10 cellular contexts compared by ENCODE assay signal in the genomic region with DNA sequence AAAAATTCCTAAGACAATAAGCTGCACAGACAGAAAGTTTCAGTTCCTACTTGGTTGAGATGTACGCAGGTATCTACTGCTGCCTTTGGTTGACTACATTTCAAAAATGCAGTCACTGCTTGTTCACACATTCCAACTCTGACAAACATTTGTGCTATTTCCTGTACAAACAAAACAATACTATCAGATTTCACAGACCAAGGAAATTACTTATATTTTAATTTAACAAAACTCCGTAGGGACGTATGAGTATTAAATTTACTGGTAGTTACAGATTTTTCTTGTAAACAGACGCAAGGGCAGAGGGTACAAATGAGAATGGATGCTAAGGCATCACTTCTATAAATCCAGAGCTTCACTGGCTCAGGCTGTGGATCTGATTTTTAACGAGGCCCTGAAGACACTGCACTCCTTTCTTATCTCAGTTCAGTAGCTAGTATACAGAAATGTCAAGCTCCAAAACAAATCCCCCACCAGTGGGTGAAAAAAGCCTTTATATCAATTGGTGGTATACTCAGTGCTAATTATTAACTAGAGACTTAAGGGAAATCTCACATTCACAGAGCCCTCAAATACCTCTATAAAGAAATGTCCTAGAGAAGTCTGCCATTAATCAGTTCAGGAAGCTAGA. TPM values are rescaled to one million over a fixed set of nuclear protein-coding genes. Genes with fewer than 3 reads are reported as not detected.
A peak's percentile ranks its signal among the peaks of the same experiment; 100 is the strongest.
DNase-seq lines count a peak whose midpoint lies in the region; ATAC-seq and TF ChIP-seq lines count a peak whose summit lies in the region.
"Had no signal": no experiment of that assay in that cellular context is flagged by ENCODE, and none has a peak within 500 bp of the region (broad histone marks: within the 10 kb centered on the region; RNA-seq: fewer than 3 reads in every experiment).

No MANE protein-coding gene starts in this region.

- no peak overlapping the region for H3K27ac Mint-ChIP-seq in neural progenitor cell
- H3K27ac Mint-ChIP-seq: CD14-positive monocyte had no signal

- H3K27ac ChIP-seq in neural progenitor cell (no peak overlapping the region), dorsolateral prefrontal cortex (peak overlapping the region in 1 of 59 donors; percentile 9)

- no peaks in the 10 kb centered on the region for H3K27me3 Mint-ChIP-seq in neural progenitor cell (ENCODE audit: insufficient read depth, low read depth)

- intact Hi-C loops in dorsolateral prefrontal cortex (cut with DNase I): no loop called here

- H2AFZ ChIP-seq in neural progenitor cell (replicated peaks): no peak overlapping the region

- peaks cover 29% of the 10 kb centered on the region for H3K36me3 Mint-ChIP-seq in neural progenitor cell

- no peak overlapping the region for H3K9ac ChIP-seq in neural progenitor cell

- H3K4me1 Mint-ChIP-seq in neural progenitor cell: no peaks in the 10 kb centered on the region
- H3K4me1 Mint-ChIP-seq: CD14-positive monocyte had no signal

- no peak for TF ChIP-seq CTCF in epithelial cell of esophagus (IDR thresholded peaks at IDR 0.05; ENCODE audit: insufficient read depth, low read depth, low read length, missing control alignments)
- TF ChIP-seq CTCF in neural progenitor cell (IDR thresholded peaks at IDR 0.05): no peak
- TF ChIP-seq CTCF in dorsolateral prefrontal cortex (IDR thresholded peaks at IDR 0.05 in 54 of 56, conservative IDR thresholded peaks at IDR 0.05 in 2 of 56; ENCODE audit: low read depth in 1 of 56, partially characterized antibody in 56 of 56): no peak

- H3K4me3 ChIP-seq in epithelial cell of esophagus (ENCODE audit: low read length): peak overlapping the region; percentile 4
- H3K4me3 ChIP-seq in neural progenitor cell: no peak overlapping the region
- no peak overlapping the region for H3K4me3 ChIP-seq in dorsolateral prefrontal cortex

- no peaks in the 10 kb centered on the region for H3K4me1 ChIP-seq in neural progenitor cell

- peaks cover 28% of the 10 kb centered on the region for H3K36me3 ChIP-seq in neural progenitor cell

- no peaks in the 10 kb centered on the region for H3F3A ChIP-seq in neural progenitor cell (ENCODE audit: low read depth)

- H3K4me2 ChIP-seq in neural progenitor cell: no peak overlapping the region

- ATAC-seq in GM19455 (IDR thresholded peaks at IDR 0.05; ENCODE audit: unreplicated experiment): peak; percentile 85

- no peaks in the 10 kb centered on the region for H3K27me3 ChIP-seq in neural progenitor cell
- H3K27me3 ChIP-seq in dorsolateral prefrontal cortex: no peaks in the 10 kb centered on the region

- no peaks in the 10 kb centered on the region for H4K20me1 ChIP-seq in neural progenitor cell (ENCODE audit: low read depth)

- peaks cover 2% of the 10 kb centered on the region for H3K9me3 ChIP-seq in neural progenitor cell (ENCODE audit: low read depth)

- H3K4me3 Mint-ChIP-seq in neural progenitor cell: no peak overlapping the region
- H3K4me3 Mint-ChIP-seq: CD14-positive monocyte had no signal

- peaks cover 9% of the 10 kb centered on the region for H3K9me3 Mint-ChIP-seq in neural progenitor cell

- H3K79me2 ChIP-seq in neural progenitor cell (ENCODE audit: low read depth): no peaks in the 10 kb centered on the region

- DNase-seq in A172 (ENCODE audit: low spot score) (peak; percentile 71), HT-29 (ENCODE audit: low spot score) (peak; percentile 43), epithelial cell of esophagus (ENCODE audit: low read depth) (peak; percentile 83), NCI-H526 (lab: John Stamatoyannopoulos, UW) (no peak), NCI-H2171 (lab: John Stamatoyannopoulos, UW) (no peak), neural progenitor cell (ENCODE audit: low spot score) (no peak), dorsolateral prefrontal cortex (no peak)
- DNase-seq: NCI-H1417 treated with DMSO at 0.1 percent for 48 hours had no signal

RNA-seq across cellular contexts. Expression of a gene that starts 31.7 kb away (rescaled TPM):
- total RNA-seq in A172 (2014; rRNA removed; shearing (Covaris generic)): 4.2 and 10.6 TPM in 2 replicates
- 7.0 and 9.7 TPM in 2 replicates for total RNA-seq in HT-29 (2014; rRNA removed; shearing (Covaris generic))
- total RNA-seq in neural progenitor cell (ENCODE audit: low replicate concordance) (21.3 and 27.9 TPM in 2 replicates), dorsolateral prefrontal cortex (10 to 100 TPM in 118 of 120 experiments, 1 to 10 TPM in 2; 8.8 to 38.7 (median 18.3) TPM)

RNA-seq across cellular contexts. Expression of a gene that starts 56.4 kb away (rescaled TPM):
- total RNA-seq in A172 (2014; rRNA removed; shearing (Covaris generic)): 14.7 and 16.7 TPM in 2 replicates
- total RNA-seq in HT-29 (2014; rRNA removed; shearing (Covaris generic)): 3.9 and 4.4 TPM in 2 replicates
- total RNA-seq in neural progenitor cell (ENCODE audit: low replicate concordance): 17.4 and 31.6 TPM in 2 replicates
- total RNA-seq in dorsolateral prefrontal cortex: 10 to 100 TPM in 111 of 120 experiments, 1 to 10 TPM in 9; 7.1 to 18.1 (median 12.9) TPM

Comparison
In these comparisons a context has a peak if more than half of its experiments do, and no peak if none do; other contexts are left out.
1. DNase-seq: peak in A172 (single experiment), HT-29 (single experiment) and epithelial cell of esophagus (single experiment); none in NCI-H526 (0 of 2), NCI-H2171 (single experiment), neural progenitor cell (single experiment) and dorsolateral prefrontal cortex (0 of 10).